In the genomic region with DNA sequence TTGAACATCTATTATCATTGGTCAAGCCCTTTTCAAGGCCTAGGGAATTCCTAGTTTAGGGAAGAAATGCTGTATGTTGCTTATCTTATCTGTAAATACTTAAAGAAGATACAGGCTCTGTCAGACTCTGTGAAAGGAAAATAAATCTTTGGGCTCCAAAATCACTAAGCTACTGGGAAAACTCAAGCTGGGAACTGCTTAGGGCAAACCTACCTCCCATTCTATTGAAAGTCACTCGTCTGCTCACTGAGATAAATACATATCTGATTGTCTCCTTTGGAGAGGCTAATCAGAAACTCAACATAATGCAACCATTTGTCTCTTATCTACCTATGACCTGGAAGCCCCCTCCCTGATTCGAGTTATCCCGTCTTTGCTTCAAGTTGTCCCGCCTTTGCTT, we compare ENCODE assay signal across 5 cellular contexts.
"Had no signal": no experiment of that assay in that cellular context is flagged by ENCODE, and none has a peak within 500 bp of the region (broad histone marks: within the 10 kb centered on the region; RNA-seq: fewer than 3 reads in every experiment).

No MANE protein-coding gene starts in this region.

- H3K27me3 Mint-ChIP-seq: IgD-negative memory B cell had no signal

- H3K36me3 Mint-ChIP-seq: IgD-negative memory B cell had no signal

- DNase-seq: IMR-90, KBM-7 had no signal

- H3K27ac Mint-ChIP-seq: IgD-negative memory B cell had no signal

- H3K4me3 Mint-ChIP-seq: IgD-negative memory B cell had no signal

- H3K4me3 ChIP-seq: K562 had no signal

- H3K4me1 Mint-ChIP-seq: IgD-negative memory B cell had no signal

- H3K27ac ChIP-seq: HL-60 had no signal
